Comparison of ENCODE assay signal across 2 cellular contexts in genomic region chr11:124518900-124519541, GRCh38.
TF ChIP-seq lines count a peak whose summit lies in the region.

No MANE protein-coding gene starts in this region.

TF ChIP-seq in GM23338, 12 proteins besides CTCF, POLR2A, EP300 and RAD21:
- TF ChIP-seq POLR2AphosphoS5 (IDR thresholded peaks at IDR 0.05; ENCODE audit: low read depth), result no peak
- no peak for TF ChIP-seq REST (IDR thresholded peaks at IDR 0.05; ENCODE audit: unreplicated experiment)
- no peak for TF ChIP-seq JUNB (IDR thresholded peaks at IDR 0.05; ENCODE audit: unreplicated experiment)
- TF ChIP-seq, protein P1, sequence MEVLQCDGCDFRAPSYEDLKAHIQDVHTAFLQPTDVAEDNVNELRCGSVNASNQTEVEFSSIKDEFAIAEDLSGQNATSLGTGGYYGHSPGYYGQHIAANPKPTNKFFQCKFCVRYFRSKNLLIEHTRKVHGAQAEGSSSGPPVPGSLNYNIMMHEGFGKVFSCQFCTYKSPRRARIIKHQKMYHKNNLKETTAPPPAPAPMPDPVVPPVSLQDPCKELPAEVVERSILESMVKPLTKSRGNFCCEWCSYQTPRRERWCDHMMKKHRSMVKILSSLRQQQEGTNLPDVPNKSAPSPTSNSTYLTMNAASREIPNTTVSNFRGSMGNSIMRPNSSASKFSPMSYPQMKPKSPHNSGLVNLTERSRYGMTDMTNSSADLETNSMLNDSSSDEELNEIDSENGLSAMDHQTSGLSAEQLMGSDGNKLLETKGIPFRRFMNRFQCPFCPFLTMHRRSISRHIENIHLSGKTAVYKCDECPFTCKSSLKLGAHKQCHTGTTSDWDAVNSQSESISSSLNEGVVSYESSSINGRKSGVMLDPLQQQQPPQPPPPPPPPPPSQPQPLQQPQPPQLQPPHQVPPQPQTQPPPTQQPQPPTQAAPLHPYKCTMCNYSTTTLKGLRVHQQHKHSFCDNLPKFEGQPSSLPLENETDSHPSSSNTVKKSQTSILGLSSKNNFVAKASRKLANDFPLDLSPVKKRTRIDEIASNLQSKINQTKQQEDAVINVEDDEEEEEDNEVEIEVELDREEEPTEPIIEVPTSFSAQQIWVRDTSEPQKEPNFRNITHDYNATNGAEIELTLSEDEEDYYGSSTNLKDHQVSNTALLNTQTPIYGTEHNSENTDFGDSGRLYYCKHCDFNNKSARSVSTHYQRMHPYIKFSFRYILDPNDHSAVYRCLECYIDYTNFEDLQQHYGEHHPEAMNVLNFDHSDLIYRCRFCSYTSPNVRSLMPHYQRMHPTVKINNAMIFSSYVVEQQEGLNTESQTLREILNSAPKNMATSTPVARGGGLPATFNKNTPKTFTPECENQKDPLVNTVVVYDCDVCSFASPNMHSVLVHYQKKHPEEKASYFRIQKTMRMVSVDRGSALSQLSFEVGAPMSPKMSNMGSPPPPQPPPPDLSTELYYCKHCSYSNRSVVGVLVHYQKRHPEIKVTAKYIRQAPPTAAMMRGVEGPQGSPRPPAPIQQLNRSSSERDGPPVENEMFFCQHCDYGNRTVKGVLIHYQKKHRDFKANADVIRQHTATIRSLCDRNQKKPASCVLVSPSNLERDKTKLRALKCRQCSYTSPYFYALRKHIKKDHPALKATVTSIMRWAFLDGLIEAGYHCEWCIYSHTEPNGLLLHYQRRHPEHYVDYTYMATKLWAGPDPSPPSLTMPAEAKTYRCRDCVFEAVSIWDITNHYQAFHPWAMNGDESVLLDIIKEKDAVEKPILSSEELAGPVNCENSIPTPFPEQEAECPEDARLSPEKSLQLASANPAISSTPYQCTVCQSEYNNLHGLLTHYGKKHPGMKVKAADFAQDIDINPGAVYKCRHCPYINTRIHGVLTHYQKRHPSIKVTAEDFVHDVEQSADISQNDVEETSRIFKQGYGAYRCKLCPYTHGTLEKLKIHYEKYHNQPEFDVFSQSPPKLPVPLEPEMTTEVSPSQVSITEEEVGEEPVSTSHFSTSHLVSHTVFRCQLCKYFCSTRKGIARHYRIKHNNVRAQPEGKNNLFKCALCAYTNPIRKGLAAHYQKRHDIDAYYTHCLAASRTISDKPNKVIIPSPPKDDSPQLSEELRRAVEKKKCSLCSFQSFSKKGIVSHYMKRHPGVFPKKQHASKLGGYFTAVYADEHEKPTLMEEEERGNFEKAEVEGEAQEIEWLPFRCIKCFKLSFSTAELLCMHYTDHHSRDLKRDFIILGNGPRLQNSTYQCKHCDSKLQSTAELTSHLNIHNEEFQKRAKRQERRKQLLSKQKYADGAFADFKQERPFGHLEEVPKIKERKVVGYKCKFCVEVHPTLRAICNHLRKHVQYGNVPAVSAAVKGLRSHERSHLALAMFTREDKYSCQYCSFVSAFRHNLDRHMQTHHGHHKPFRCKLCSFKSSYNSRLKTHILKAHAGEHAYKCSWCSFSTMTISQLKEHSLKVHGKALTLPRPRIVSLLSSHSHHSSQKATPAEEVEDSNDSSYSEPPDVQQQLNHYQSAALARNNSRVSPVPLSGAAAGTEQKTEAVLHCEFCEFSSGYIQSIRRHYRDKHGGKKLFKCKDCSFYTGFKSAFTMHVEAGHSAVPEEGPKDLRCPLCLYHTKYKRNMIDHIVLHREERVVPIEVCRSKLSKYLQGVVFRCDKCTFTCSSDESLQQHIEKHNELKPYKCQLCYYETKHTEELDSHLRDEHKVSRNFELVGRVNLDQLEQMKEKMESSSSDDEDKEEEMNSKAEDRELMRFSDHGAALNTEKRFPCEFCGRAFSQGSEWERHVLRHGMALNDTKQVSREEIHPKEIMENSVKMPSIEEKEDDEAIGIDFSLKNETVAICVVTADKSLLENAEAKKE (CRISPR knock-in tag; IDR thresholded peaks at IDR 0.05), result no peak
- TF ChIP-seq ZNF114 (CRISPR knock-in tag; IDR thresholded peaks at IDR 0.05), result no peak
- TF ChIP-seq, protein P2, sequence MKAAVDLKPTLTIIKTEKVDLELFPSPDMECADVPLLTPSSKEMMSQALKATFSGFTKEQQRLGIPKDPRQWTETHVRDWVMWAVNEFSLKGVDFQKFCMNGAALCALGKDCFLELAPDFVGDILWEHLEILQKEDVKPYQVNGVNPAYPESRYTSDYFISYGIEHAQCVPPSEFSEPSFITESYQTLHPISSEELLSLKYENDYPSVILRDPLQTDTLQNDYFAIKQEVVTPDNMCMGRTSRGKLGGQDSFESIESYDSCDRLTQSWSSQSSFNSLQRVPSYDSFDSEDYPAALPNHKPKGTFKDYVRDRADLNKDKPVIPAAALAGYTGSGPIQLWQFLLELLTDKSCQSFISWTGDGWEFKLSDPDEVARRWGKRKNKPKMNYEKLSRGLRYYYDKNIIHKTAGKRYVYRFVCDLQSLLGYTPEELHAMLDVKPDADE (IDR thresholded peaks at IDR 0.05), result no peak
- no peak for TF ChIP-seq EZH2phosphoT487 (IDR thresholded peaks at IDR 0.05; ENCODE audit: unreplicated experiment)
- no peak for TF ChIP-seq CREB1 (CRISPR knock-in tag; IDR thresholded peaks at IDR 0.05; ENCODE audit: low read depth)
- TF ChIP-seq STAT1 (IDR thresholded peaks at IDR 0.05; ENCODE audit: unreplicated experiment), result no peak
- TF ChIP-seq EZH2 (IDR thresholded peaks at IDR 0.05; ENCODE audit: low read depth, unreplicated experiment), result no peak
- no peak for TF ChIP-seq ZNF331 (CRISPR knock-in tag; IDR thresholded peaks at IDR 0.05; ENCODE audit: low read depth)
- no peak for TF ChIP-seq NANOG (IDR thresholded peaks at IDR 0.05; ENCODE audit: borderline replicate concordance)

TF ChIP-seq in K562, 482 proteins besides CTCF, POLR2A, EP300 and RAD21:
- TF ChIP-seq RFX1 (IDR thresholded peaks at IDR 0.05) (peak; percentile 84), NUFIP1 (IDR thresholded peaks at IDR 0.05; ENCODE audit: partially characterized antibody) (no peak)
TF ChIP-seq in K562: peak in this region for 1.
